In the genomic region with DNA sequence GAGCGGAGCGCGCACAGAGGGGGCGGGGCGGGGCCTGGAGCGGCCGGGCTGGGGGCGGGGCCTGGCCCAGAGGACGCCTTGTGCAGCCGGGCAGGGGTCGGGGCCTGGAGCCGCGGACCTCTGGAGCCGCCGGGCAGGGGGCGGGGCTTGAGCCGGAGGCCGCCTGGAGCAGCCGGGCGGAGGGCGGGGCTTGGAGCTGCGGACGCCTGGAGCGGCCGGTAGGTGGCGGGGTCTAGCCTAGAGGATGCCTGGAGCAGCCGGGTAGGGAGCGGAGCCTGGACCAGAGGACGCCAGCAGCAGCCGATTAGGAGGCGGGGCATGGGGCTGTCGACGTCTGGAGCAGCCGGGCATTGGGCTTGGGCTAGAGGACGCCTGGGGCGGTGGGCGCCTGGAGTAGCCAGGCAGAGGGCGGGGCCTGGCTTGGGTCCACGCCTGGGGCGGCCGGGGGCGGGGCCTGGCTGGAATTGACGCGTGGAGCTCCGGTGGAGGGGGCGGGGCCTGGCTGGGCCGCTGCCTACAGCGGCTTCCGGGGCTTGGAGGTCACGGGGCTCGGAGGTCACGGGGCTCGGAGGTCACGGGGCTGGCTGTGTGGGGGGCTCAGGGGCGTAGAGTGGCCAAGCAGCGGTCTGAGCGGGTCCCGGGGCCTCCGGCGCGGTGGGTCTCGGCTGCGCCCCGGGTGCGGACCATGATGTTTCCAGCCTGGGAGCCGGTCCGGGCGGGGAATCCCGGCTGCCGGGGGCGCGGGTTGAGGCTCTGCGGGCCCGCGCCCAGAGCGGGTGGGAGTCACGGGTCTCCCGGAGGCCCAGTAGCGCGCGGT, we compare ENCODE assay signal across 8 cellular contexts.
A peak's percentile ranks its signal among the peaks of the same experiment; 100 is the strongest.
DNase-seq lines count a peak whose midpoint lies in the region; ATAC-seq lines count a peak whose summit lies in the region.

A gene (minus strand): TSS at position 13 of the 817 bp plus-strand sequence. CDS start 135 bp downstream, outside the sequence.

- H3K27ac ChIP-seq in BLaER1 (peak within 1 kb of the TSS; percentile 99), cingulate gyrus (ENCODE audit: low read depth, low read length) (peak within 1 kb of the TSS; percentile 97), layer of hippocampus (ENCODE audit: low read depth, low read length) (peak within 1 kb of the TSS; percentile 98)

- H3K9ac ChIP-seq in BLaER1 = peak within 1 kb of the TSS; percentile 98

- H3K27me3 ChIP-seq in BLaER1 (no peaks in the 10 kb centered on the region), layer of hippocampus (ENCODE audit: control insufficient read depth, insufficient read depth, low read length) (no peaks in the 10 kb centered on the region)

- no peaks in the 10 kb centered on the region for H3K9me3 ChIP-seq in BLaER1

- H3K4me2 ChIP-seq in BLaER1 = peak within 1 kb of the TSS; percentile 96

- peak; percentile 87 for DNase-seq in GM19240 (ENCODE audit: insufficient read length, low spot score)
- peak; percentile 92 for DNase-seq in NCI-H524 treated with DMSO at 0.1 percent for 48 hours (lab: John Stamatoyannopoulos, UW)
- peak; percentile 90 to 96 for DNase-seq in activated CD4-positive, alpha-beta T cell treated with anti-CD3 and anti-CD28 coated beads for 4 hours
- DNase-seq in stimulated activated CD4-positive, alpha-beta T cell treated with anti-CD3 and anti-CD28 coated beads, Interleukin-1b, Interleukin-23, amount 100 ng/mL, for 4 hours (ENCODE audit: low read depth in 2 of 2) = peak; percentile 84 to 96

- H4K20me1 ChIP-seq in BLaER1 = peaks cover 41% of the 10 kb centered on the region

- H3K36me3 ChIP-seq in BLaER1 = peaks cover 15% of the 10 kb centered on the region

- peak within 1 kb of the TSS; percentile 89 for H3K4me3 ChIP-seq in BLaER1

- H3K4me1 ChIP-seq in BLaER1 = peaks cover 42% of the 10 kb centered on the region

- ATAC-seq in HG03460 (IDR thresholded peaks at IDR 0.05; ENCODE audit: unreplicated experiment) = peak; percentile 74

Comparison
In these comparisons a context has a peak if more than half of its experiments do, and no peak if none do; other contexts are left out.
1. Peak in every context shown above with its lines: DNase-seq, ATAC-seq, H3K4me3 ChIP-seq and H3K27ac ChIP-seq.